ENCODE assay signal across 1 cellular context in the genomic region with DNA sequence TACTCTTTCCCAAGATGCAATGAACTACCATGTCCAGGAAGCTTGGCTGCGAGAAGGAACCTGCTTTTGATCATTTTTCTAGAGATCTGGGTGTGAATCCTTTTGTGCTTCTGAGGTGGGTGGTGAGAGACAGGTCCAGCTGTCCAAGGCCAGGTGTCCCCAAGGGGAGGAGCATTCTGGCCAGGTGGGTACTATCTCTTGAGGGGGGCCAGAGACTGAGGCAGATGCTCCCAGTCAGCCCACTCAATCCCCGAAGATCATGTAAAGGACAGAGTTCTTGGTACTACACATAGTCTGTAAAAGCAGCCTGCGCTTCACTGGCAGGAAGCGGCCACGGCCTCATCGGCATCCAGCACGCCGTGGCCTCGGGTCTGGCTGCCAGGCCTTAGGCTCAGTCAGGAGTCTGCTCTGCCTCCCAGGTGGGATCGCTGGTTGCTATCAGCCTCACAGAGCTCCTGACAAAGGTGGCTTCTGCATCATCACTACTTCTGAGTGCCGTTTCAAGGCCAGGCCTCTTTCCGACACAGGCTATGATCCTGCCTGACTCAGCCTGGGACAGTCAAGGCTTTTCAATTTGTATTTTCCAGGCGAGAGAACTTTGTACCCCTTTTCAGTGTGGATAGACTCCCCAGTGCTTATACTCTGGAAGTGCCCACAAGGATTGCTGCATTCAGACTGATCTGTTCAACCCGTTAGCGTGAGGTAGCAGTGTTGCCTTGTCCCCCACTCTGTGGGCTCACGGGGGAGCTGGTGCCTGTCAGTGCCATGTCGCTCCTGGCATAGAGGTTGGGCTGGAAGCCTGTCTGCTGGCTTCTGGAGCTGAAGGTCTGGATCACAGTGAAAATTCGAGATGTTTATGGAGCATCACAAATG.
TF ChIP-seq lines count a peak whose summit lies in the region.

No MANE protein-coding gene starts in this region.

TF ChIP-seq in HepG2, 621 proteins besides CTCF, POLR2A, EP300 and RAD21 (continued from another document and continues in another):
- TF ChIP-seq, protein P1, sequence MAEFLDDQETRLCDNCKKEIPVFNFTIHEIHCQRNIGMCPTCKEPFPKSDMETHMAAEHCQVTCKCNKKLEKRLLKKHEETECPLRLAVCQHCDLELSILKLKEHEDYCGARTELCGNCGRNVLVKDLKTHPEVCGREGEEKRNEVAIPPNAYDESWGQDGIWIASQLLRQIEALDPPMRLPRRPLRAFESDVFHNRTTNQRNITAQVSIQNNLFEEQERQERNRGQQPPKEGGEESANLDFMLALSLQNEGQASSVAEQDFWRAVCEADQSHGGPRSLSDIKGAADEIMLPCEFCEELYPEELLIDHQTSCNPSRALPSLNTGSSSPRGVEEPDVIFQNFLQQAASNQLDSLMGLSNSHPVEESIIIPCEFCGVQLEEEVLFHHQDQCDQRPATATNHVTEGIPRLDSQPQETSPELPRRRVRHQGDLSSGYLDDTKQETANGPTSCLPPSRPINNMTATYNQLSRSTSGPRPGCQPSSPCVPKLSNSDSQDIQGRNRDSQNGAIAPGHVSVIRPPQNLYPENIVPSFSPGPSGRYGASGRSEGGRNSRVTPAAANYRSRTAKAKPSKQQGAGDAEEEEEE (CRISPR knock-in tag; IDR thresholded peaks at IDR 0.05; ENCODE audit: borderline replicate concordance): no peak; the same call in 1 of the 2 replicates
- TF ChIP-seq SRSF1 (optimal IDR thresholded peaks at IDR 0.05; ENCODE audit: low read depth, low read length) (no peak), KDM1A (CRISPR knock-in tag; IDR thresholded peaks at IDR 0.05) (no peak), ZNF619 (CRISPR knock-in tag; IDR thresholded peaks at IDR 0.05) (no peak), CEBPG (CRISPR knock-in tag; IDR thresholded peaks at IDR 0.05) (no peak), FLYWCH1 (CRISPR knock-in tag; IDR thresholded peaks at IDR 0.05) (no peak), ZNF839 (CRISPR knock-in tag; IDR thresholded peaks at IDR 0.05; ENCODE audit: borderline replicate concordance) (0 out of 2 replicates have a peak, but pooled peaks have one; percentile 75), ZNF143 (CRISPR knock-in tag; IDR thresholded peaks at IDR 0.05) (no peak), ZBTB7A (CRISPR knock-in tag; IDR thresholded peaks at IDR 0.05) (no peak), ZNF746 (CRISPR knock-in tag; IDR thresholded peaks at IDR 0.05) (no peak), NFE2L1 (CRISPR knock-in tag; IDR thresholded peaks at IDR 0.05; ENCODE audit: borderline replicate concordance) (no peak), MYC (CRISPR knock-in tag; IDR thresholded peaks at IDR 0.05; ENCODE audit: borderline replicate concordance) (no peak), EEA1 (CRISPR knock-in tag; IDR thresholded peaks at IDR 0.05; ENCODE audit: borderline replicate concordance) (no peak), FOXP1 (IDR thresholded peaks at IDR 0.05) (no peak), FOXP1 (CRISPR knock-in tag; IDR thresholded peaks at IDR 0.05) (no peak), FOXC1 (CRISPR knock-in tag; IDR thresholded peaks at IDR 0.05; ENCODE audit: borderline replicate concordance) (no peak), NFIB (CRISPR knock-in tag; IDR thresholded peaks at IDR 0.05; ENCODE audit: borderline replicate concordance) (no peak), ZNF567 (CRISPR knock-in tag; IDR thresholded peaks at IDR 0.05; ENCODE audit: borderline replicate concordance) (no peak), ADNP (CRISPR knock-in tag; IDR thresholded peaks at IDR 0.05) (no peak), SMYD3 (CRISPR knock-in tag; IDR thresholded peaks at IDR 0.05) (no peak), ZNF781 (CRISPR knock-in tag; IDR thresholded peaks at IDR 0.05; ENCODE audit: borderline replicate concordance, not compliant biosample characterization) (no peak), ZNF782 (CRISPR knock-in tag; IDR thresholded peaks at IDR 0.05; ENCODE audit: borderline replicate concordance) (no peak), ZNF607 (CRISPR knock-in tag; IDR thresholded peaks at IDR 0.05; ENCODE audit: borderline replicate concordance) (no peak), ZNF12 (CRISPR knock-in tag; IDR thresholded peaks at IDR 0.05) (no peak), ZNF883 (CRISPR knock-in tag; IDR thresholded peaks at IDR 0.05; ENCODE audit: not compliant biosample characterization) (peak; percentile 15), U2AF1 (optimal IDR thresholded peaks at IDR 0.05; ENCODE audit: low read depth, low read length) (no peak), ZNF841 (CRISPR knock-in tag; IDR thresholded peaks at IDR 0.05; ENCODE audit: borderline replicate concordance) (no peak), ZNF660 (CRISPR knock-in tag; IDR thresholded peaks at IDR 0.05; ENCODE audit: borderline replicate concordance, low read depth) (no peak), THYN1 (CRISPR knock-in tag; IDR thresholded peaks at IDR 0.05; ENCODE audit: borderline replicate concordance, low read depth) (no peak), ZNF251 (CRISPR knock-in tag; IDR thresholded peaks at IDR 0.05) (no peak), ZBTB38 (CRISPR knock-in tag; IDR thresholded peaks at IDR 0.05) (peak; percentile 92), ZNF562 (CRISPR knock-in tag; IDR thresholded peaks at IDR 0.05; ENCODE audit: borderline replicate concordance) (no peak), GPN1 (CRISPR knock-in tag; IDR thresholded peaks at IDR 0.05; ENCODE audit: borderline replicate concordance) (no peak)
- TF ChIP-seq, protein P2, sequence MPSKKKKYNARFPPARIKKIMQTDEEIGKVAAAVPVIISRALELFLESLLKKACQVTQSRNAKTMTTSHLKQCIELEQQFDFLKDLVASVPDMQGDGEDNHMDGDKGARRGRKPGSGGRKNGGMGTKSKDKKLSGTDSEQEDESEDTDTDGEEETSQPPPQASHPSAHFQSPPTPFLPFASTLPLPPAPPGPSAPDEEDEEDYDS (CRISPR knock-in tag; IDR thresholded peaks at IDR 0.05): peak; percentile 62; the same call in 1 of the 2 replicates
- TF ChIP-seq, protein P3, sequence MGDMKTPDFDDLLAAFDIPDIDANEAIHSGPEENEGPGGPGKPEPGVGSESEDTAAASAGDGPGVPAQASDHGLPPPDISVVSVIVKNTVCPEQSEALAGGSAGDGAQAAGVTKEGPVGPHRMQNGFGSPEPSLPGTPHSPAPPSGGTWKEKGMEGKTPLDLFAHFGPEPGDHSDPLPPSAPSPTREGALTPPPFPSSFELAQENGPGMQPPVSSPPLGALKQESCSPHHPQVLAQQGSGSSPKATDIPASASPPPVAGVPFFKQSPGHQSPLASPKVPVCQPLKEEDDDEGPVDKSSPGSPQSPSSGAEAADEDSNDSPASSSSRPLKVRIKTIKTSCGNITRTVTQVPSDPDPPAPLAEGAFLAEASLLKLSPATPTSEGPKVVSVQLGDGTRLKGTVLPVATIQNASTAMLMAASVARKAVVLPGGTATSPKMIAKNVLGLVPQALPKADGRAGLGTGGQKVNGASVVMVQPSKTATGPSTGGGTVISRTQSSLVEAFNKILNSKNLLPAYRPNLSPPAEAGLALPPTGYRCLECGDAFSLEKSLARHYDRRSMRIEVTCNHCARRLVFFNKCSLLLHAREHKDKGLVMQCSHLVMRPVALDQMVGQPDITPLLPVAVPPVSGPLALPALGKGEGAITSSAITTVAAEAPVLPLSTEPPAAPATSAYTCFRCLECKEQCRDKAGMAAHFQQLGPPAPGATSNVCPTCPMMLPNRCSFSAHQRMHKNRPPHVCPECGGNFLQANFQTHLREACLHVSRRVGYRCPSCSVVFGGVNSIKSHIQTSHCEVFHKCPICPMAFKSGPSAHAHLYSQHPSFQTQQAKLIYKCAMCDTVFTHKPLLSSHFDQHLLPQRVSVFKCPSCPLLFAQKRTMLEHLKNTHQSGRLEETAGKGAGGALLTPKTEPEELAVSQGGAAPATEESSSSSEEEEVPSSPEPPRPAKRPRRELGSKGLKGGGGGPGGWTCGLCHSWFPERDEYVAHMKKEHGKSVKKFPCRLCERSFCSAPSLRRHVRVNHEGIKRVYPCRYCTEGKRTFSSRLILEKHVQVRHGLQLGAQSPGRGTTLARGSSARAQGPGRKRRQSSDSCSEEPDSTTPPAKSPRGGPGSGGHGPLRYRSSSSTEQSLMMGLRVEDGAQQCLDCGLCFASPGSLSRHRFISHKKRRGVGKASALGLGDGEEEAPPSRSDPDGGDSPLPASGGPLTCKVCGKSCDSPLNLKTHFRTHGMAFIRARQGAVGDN (CRISPR knock-in tag; IDR thresholded peaks at IDR 0.05): peak; percentile 85
- TF ChIP-seq, protein P4, sequence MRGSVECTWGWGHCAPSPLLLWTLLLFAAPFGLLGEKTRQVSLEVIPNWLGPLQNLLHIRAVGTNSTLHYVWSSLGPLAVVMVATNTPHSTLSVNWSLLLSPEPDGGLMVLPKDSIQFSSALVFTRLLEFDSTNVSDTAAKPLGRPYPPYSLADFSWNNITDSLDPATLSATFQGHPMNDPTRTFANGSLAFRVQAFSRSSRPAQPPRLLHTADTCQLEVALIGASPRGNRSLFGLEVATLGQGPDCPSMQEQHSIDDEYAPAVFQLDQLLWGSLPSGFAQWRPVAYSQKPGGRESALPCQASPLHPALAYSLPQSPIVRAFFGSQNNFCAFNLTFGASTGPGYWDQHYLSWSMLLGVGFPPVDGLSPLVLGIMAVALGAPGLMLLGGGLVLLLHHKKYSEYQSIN (CRISPR knock-in tag; IDR thresholded peaks at IDR 0.05; ENCODE audit: borderline replicate concordance): no peak
- TF ChIP-seq, protein P5, sequence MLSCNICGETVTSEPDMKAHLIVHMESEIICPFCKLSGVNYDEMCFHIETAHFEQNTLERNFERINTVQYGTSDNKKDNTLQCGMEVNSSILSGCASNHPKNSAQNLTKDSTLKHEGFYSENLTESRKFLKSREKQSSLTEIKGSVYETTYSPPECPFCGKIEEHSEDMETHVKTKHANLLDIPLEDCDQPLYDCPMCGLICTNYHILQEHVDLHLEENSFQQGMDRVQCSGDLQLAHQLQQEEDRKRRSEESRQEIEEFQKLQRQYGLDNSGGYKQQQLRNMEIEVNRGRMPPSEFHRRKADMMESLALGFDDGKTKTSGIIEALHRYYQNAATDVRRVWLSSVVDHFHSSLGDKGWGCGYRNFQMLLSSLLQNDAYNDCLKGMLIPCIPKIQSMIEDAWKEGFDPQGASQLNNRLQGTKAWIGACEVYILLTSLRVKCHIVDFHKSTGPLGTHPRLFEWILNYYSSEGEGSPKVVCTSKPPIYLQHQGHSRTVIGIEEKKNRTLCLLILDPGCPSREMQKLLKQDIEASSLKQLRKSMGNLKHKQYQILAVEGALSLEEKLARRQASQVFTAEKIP (CRISPR knock-in tag; IDR thresholded peaks at IDR 0.05; ENCODE audit: borderline replicate concordance): no peak
- TF ChIP-seq, protein P6, sequence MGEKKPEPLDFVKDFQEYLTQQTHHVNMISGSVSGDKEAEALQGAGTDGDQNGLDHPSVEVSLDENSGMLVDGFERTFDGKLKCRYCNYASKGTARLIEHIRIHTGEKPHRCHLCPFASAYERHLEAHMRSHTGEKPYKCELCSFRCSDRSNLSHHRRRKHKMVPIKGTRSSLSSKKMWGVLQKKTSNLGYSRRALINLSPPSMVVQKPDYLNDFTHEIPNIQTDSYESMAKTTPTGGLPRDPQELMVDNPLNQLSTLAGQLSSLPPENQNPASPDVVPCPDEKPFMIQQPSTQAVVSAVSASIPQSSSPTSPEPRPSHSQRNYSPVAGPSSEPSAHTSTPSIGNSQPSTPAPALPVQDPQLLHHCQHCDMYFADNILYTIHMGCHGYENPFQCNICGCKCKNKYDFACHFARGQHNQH (CRISPR knock-in tag; IDR thresholded peaks at IDR 0.05): peak; percentile 43; the same call in 1 of the 2 replicates
- TF ChIP-seq, protein P7, sequence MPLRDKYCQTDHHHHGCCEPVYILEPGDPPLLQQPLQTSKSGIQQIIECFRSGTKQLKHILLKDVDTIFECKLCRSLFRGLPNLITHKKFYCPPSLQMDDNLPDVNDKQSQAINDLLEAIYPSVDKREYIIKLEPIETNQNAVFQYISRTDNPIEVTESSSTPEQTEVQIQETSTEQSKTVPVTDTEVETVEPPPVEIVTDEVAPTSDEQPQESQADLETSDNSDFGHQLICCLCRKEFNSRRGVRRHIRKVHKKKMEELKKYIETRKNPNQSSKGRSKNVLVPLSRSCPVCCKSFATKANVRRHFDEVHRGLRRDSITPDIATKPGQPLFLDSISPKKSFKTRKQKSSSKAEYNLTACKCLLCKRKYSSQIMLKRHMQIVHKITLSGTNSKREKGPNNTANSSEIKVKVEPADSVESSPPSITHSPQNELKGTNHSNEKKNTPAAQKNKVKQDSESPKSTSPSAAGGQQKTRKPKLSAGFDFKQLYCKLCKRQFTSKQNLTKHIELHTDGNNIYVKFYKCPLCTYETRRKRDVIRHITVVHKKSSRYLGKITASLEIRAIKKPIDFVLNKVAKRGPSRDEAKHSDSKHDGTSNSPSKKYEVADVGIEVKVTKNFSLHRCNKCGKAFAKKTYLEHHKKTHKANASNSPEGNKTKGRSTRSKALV (CRISPR knock-in tag; IDR thresholded peaks at IDR 0.05): no peak
- TF ChIP-seq, protein P8, sequence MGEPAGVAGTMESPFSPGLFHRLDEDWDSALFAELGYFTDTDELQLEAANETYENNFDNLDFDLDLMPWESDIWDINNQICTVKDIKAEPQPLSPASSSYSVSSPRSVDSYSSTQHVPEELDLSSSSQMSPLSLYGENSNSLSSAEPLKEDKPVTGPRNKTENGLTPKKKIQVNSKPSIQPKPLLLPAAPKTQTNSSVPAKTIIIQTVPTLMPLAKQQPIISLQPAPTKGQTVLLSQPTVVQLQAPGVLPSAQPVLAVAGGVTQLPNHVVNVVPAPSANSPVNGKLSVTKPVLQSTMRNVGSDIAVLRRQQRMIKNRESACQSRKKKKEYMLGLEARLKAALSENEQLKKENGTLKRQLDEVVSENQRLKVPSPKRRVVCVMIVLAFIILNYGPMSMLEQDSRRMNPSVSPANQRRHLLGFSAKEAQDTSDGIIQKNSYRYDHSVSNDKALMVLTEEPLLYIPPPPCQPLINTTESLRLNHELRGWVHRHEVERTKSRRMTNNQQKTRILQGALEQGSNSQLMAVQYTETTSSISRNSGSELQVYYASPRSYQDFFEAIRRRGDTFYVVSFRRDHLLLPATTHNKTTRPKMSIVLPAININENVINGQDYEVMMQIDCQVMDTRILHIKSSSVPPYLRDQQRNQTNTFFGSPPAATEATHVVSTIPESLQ (CRISPR knock-in tag; conservative IDR thresholded peaks at IDR 0.05): no peak
- TF ChIP-seq, protein P9, sequence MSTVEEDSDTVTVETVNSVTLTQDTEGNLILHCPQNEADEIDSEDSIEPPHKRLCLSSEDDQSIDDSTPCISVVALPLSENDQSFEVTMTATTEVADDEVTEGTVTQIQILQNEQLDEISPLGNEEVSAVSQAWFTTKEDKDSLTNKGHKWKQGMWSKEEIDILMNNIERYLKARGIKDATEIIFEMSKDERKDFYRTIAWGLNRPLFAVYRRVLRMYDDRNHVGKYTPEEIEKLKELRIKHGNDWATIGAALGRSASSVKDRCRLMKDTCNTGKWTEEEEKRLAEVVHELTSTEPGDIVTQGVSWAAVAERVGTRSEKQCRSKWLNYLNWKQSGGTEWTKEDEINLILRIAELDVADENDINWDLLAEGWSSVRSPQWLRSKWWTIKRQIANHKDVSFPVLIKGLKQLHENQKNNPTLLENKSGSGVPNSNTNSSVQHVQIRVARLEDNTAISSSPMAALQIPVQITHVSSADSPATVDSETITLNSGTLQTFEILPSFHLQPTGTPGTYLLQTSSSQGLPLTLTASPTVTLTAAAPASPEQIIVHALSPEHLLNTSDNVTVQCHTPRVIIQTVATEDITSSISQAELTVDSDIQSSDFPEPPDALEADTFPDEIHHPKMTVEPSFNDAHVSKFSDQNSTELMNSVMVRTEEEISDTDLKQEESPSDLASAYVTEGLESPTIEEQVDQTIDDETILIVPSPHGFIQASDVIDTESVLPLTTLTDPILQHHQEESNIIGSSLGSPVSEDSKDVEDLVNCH (CRISPR knock-in tag; IDR thresholded peaks at IDR 0.05): no peak
